In the genomic region with DNA sequence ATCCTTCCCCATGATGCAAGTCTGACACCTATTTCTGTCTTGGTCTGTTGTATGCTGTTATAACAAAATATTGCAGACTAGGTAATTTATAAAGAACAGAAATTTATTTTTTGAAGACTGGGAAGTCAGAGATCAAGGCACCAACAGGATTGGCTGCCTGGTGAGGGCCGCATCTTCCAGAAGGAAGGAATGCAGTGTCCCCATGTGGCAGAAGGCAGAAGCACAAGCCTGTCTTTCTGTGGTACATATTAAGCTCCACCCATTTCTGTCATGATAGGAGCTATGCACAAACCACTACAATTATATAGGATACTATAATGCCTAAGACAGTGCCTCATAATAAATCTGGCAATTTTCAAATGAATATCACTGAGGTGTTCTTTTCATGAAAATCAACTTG, we compare ENCODE assay signal across 9 cellular contexts.
A peak's percentile ranks its signal among the peaks of the same experiment; 100 is the strongest.
DNase-seq lines count a peak whose midpoint lies in the region; ATAC-seq, FAIRE-seq and TF ChIP-seq lines count a peak whose summit lies in the region.
"Had no signal": no experiment of that assay in that cellular context is flagged by ENCODE, and none has a peak within 500 bp of the region (broad histone marks: within the 10 kb centered on the region; RNA-seq: fewer than 3 reads in every experiment).

No MANE protein-coding gene starts in this region.

- no peaks in the 10 kb centered on the region for H3K36me3 Mint-ChIP-seq in mesothelial cell of epicardium

- no peak for ATAC-seq in HG02610 (IDR thresholded peaks at IDR 0.05; ENCODE audit: unreplicated experiment)

- TF ChIP-seq POLR2A in H54 (IDR thresholded peaks at IDR 0.05; ENCODE audit: low read depth, low read length), result no peak

- H3K4me1 Mint-ChIP-seq in mesothelial cell of epicardium, result peaks cover 5% of the 10 kb centered on the region

- H3K27me3 Mint-ChIP-seq in mesothelial cell of epicardium (ENCODE audit: low read depth), result no peaks in the 10 kb centered on the region

- peak; percentile 6 for DNase-seq in COLO829 (ENCODE audit: low spot score)
- DNase-seq in HCEC 1CT, result peak; percentile 1
- peak; percentile 71 for DNase-seq in SK-MEL-5 (ENCODE audit: low read depth, low spot score)
- peak; percentile 1 for DNase-seq in iris pigment epithelial cell (ENCODE audit: low read depth)
- DNase-seq in H54 (ENCODE audit: insufficient read length, low spot score), result no peak
- DNase-seq in mesothelial cell of epicardium (ENCODE audit: low spot score in 2 of 2, unreplicated experiment in 2 of 2), result no peak
- DNase-seq in stimulated activated CD4-positive, alpha-beta T cell treated with anti-CD3 and anti-CD28 coated beads, Interleukin-15, amount 100 ng/mL, for 24 hours, result no peak

- in situ Hi-C loops in SK-MEL-5 (cut with HindIII; ENCODE audit: low pct_unique_long_range_greater_than_20kb, low sequenced_read_pairs), result no loop called here

- no peak overlapping the region for H3K27ac Mint-ChIP-seq in mesothelial cell of epicardium

- FAIRE-seq in H54 (lab: Jason Lieb, UNC), result no peak
- FAIRE-seq: endometrium had no signal

- H3K4me3 Mint-ChIP-seq in mesothelial cell of epicardium, result no peak overlapping the region

- no peaks in the 10 kb centered on the region for H3K9me3 Mint-ChIP-seq in mesothelial cell of epicardium

- TF ChIP-seq CTCF in mesothelial cell of epicardium (IDR thresholded peaks at IDR 0.05; ENCODE audit: unreplicated experiment), result no peak

Comparison
In these comparisons a context has a peak if more than half of its experiments do, and no peak if none do; other contexts are left out.
1. DNase-seq: peak in COLO829 (single experiment), HCEC 1CT (single experiment), SK-MEL-5 (single experiment) and iris pigment epithelial cell (single experiment); none in H54 (single experiment), mesothelial cell of epicardium (0 of 2) and stimulated activated CD4-positive, alpha-beta T cell treated with anti-CD3 and anti-CD28 coated beads, Interleukin-15, amount 100 ng/mL, for 24 hours (single experiment).